11 cellular contexts compared by ENCODE assay signal in genomic region chr11:64814712-64815187, GRCh38. TPM values are rescaled to one million over a fixed set of nuclear protein-coding genes. Genes with fewer than 3 reads are reported as not detected.
DNase-seq lines count a peak whose midpoint lies in the region; ATAC-seq, FAIRE-seq and TF ChIP-seq lines count a peak whose summit lies in the region.
"Had no signal": no experiment of that assay in that cellular context is flagged by ENCODE, and none has a peak within 500 bp of the region (broad histone marks: within the 10 kb centered on the region; RNA-seq: fewer than 3 reads in every experiment).

No MANE protein-coding gene starts in this region.

- H2BK20ac ChIP-seq in H1 (ENCODE audit: low read length): no peak overlapping the region

- no peaks in the 10 kb centered on the region for H4K20me1 ChIP-seq in H1 (replicated peaks in 1 of 2; ENCODE audit: control insufficient read depth in 1 of 2, insufficient read depth in 2 of 2, low read length in 2 of 2)

- ATAC-seq in GM18498 (IDR thresholded peaks at IDR 0.05; ENCODE audit: unreplicated experiment): peak; percentile 50
- peak; percentile 42 for ATAC-seq in GM21360 (IDR thresholded peaks at IDR 0.05; ENCODE audit: unreplicated experiment)
- ATAC-seq in HG03097 (IDR thresholded peaks at IDR 0.05; ENCODE audit: low FRiP score, unreplicated experiment): peak; percentile 59
- no peak for ATAC-seq in upper lobe of left lung (ENCODE audit: low FRiP score in 2 of 2)
- ATAC-seq in HG03025 (IDR thresholded peaks at IDR 0.05; ENCODE audit: low FRiP score, unreplicated experiment): no peak

- no peak overlapping the region for H3K18ac ChIP-seq in H1 (ENCODE audit: extremely low read depth, low read length)

- no peak overlapping the region for H3K9ac ChIP-seq in H1 (replicated peaks in 1 of 4; ENCODE audit: extremely low read depth in 1 of 4, low read depth in 3 of 4, low read length in 3 of 4)

- CTCF ChIA-PET in H1 (lab: Charles Lee; ENCODE audit: partially characterized antibody): interaction anchor here (0.8 to 0.9 kb wide), 2 partner anchors 29 to 34 kb away, joined by 3 to 4 read pairs; no protein-coding TSS in a partner anchor

- no peak for TF ChIP-seq EP300 in H1 (IDR thresholded peaks at IDR 0.05; ENCODE audit: borderline replicate concordance in 1 of 2, low read depth in 2 of 2, low read length in 2 of 2)
- TF ChIP-seq EP300 in upper lobe of left lung (IDR thresholded peaks at IDR 0.05): no peak

- no peak overlapping the region for H3K56ac ChIP-seq in H1 (replicated peaks; ENCODE audit: insufficient read length, low read depth, low read length)

- H3K36me3 ChIP-seq in H1 (ENCODE audit: control insufficient read depth in 2 of 4, insufficient read depth in 4 of 4, low read length in 3 of 4) (no peaks in the 10 kb centered on the region), left ventricle myocardium inferior (no peaks in the 10 kb centered on the region), upper lobe of left lung (no peaks in the 10 kb centered on the region), vagina (no peaks in the 10 kb centered on the region)
- H3K36me3 ChIP-seq: prostate gland had no signal

- FAIRE-seq in H1 (lab: Jason Lieb, UNC): no peak

- H2BK12ac ChIP-seq in H1 (ENCODE audit: low read depth, low read length): 0 out of 2 replicates have a peak overlapping the region, but pooled peaks have one; percentile 9

- no peak overlapping the region for H2AK5ac ChIP-seq in H1 (ENCODE audit: low read depth, low read length)

- POLR2A ChIA-PET in H1 (lab: Charles Lee; ENCODE audit: partially characterized antibody): interaction anchor here (1.1 to 1.3 kb wide), 2 partner anchors 11 to 19 kb away, joined by 5 to 6 read pairs; no protein-coding TSS in a partner anchor

- peaks cover 4% of the 10 kb centered on the region; the same call in 1 of the 2 replicates for H3K23me2 ChIP-seq in H1 (ENCODE audit: low read depth, low read length)

- H4K5ac ChIP-seq in H1 (ENCODE audit: insufficient read length, low read depth, low read length): no peak overlapping the region

- no peak overlapping the region for H2BK120ac ChIP-seq in H1 (replicated peaks; ENCODE audit: low read depth, low read length)

- TF ChIP-seq CTCF in H1 (IDR thresholded peaks at IDR 0.05; ENCODE audit: control extremely low read depth in 1 of 3, insufficient read depth in 1 of 3, low read depth in 1 of 3, low read length in 3 of 3): no peak
- no peak for TF ChIP-seq CTCF in left ventricle myocardium inferior (IDR thresholded peaks at IDR 0.05; ENCODE audit: borderline replicate concordance)
- no peak for TF ChIP-seq CTCF in upper lobe of left lung (IDR thresholded peaks at IDR 0.05)
- no peak for TF ChIP-seq CTCF in vagina (IDR thresholded peaks at IDR 0.05)

- H3K27ac ChIP-seq in H1 (ENCODE audit: low read depth, low read length) (no peak overlapping the region), left ventricle myocardium inferior (replicated peaks) (no peak overlapping the region), upper lobe of left lung (no peak overlapping the region), vagina (no peak overlapping the region)
- H3K27ac ChIP-seq: prostate gland had no signal

- H3K4me3 ChIP-seq in H1 (ENCODE audit: extremely low read depth in 1 of 4, insufficient read depth in 2 of 4, low read depth in 3 of 4, low read length in 4 of 4) (no peak overlapping the region), left ventricle myocardium inferior (no peak overlapping the region), upper lobe of left lung (no peak overlapping the region), vagina (no peak overlapping the region)
- H3K4me3 ChIP-seq: prostate gland had no signal

- H3K27me3 ChIP-seq in H1 (replicated peaks in 1 of 4; ENCODE audit: control insufficient read depth in 3 of 4, extremely low read depth in 1 of 4, insufficient read depth in 3 of 4, low read length in 3 of 4): no peaks in the 10 kb centered on the region
- no peaks in the 10 kb centered on the region for H3K27me3 ChIP-seq in left ventricle myocardium inferior (ENCODE audit: low read depth)
- H3K27me3 ChIP-seq in upper lobe of left lung: no peaks in the 10 kb centered on the region
- no peaks in the 10 kb centered on the region for H3K27me3 ChIP-seq in vagina

- no peak overlapping the region for H2AFZ ChIP-seq in H1 (ENCODE audit: low read length)

- no peaks in the 10 kb centered on the region for H3K79me2 ChIP-seq in H1 (ENCODE audit: control insufficient read depth in 1 of 2, insufficient read depth in 2 of 2, low read length in 2 of 2)

- H3K9me3 ChIP-seq in H1 (ENCODE audit: insufficient read depth in 2 of 2, low read depth in 1 of 2, low read length in 1 of 2) (no peaks in the 10 kb centered on the region), left ventricle myocardium inferior (replicated peaks) (no peaks in the 10 kb centered on the region), upper lobe of left lung (no peaks in the 10 kb centered on the region), vagina (no peaks in the 10 kb centered on the region)
- H3K9me3 ChIP-seq: prostate gland had no signal

- no peak overlapping the region for H4K8ac ChIP-seq in H1 (ENCODE audit: extremely low read depth, insufficient read depth, low read length)

- H3K4me2 ChIP-seq in H1 (ENCODE audit: insufficient read depth in 1 of 2, low read depth in 2 of 2, low read length in 2 of 2): no peak overlapping the region

- intact Hi-C loops in left ventricle myocardium inferior (cut with micrococcal nuclease): no loop called here
- intact Hi-C loops in vagina (cut with DNase I): no loop called here

- H2BK15ac ChIP-seq in H1 (ENCODE audit: low read length): no peak overlapping the region

- no peak overlapping the region for H2BK5ac ChIP-seq in H1 (ENCODE audit: low read depth, low read length)

- H3K23ac ChIP-seq in H1 (ENCODE audit: insufficient read length): no peak overlapping the region

- no peaks in the 10 kb centered on the region; the same call in 1 of the 2 replicates for H3K79me1 ChIP-seq in H1 (ENCODE audit: low read depth, low read length)

- H3K4ac ChIP-seq in H1 (replicated peaks; ENCODE audit: insufficient read length, low read depth, low read length): no peak overlapping the region

- H3K4me1 ChIP-seq in H1 (replicated peaks in 1 of 4; ENCODE audit: control insufficient read depth in 3 of 4, insufficient read depth in 4 of 4, low read length in 3 of 4) (peaks cover 0 to under 1% (median 0%) of the 10 kb centered on the region in 4 experiments; a peak in 2 of 7 replicates), left ventricle myocardium inferior (peaks cover 6% of the 10 kb centered on the region), upper lobe of left lung (peaks cover 2 to 7% (median 3%) of the 10 kb centered on the region in 4 donors), vagina (peaks cover 8% of the 10 kb centered on the region)
- H3K4me1 ChIP-seq: prostate gland had no signal

- WGBS in H1 (ENCODE audit: extremely low coverage in 1 of 2, insufficient coverage in 1 of 2, insufficient read length in 1 of 2, insufficient replicate concordance in 2 of 2, low coverage in 1 of 2, low lambda C conversion rate in 2 of 2, missing lambda C conversion rate in 1 of 2), 2 experiments: 84% methylated on average over 7 of the region's 7 CpGs; no CpG with 5 or more reads in 1 of the 2 experiments
- 68 to 75% methylated on average over 7 of the region's 7 CpGs for WGBS in upper lobe of left lung, 2 donors

- H4K91ac ChIP-seq in H1 (replicated peaks; ENCODE audit: insufficient read length, low read length): no peak overlapping the region

- no peak for DNase-seq in H1 (ENCODE audit: low read depth in 1 of 2, low spot score in 2 of 2)
- no peak for DNase-seq in left ventricle myocardium inferior
- no peak for DNase-seq in upper lobe of left lung
- DNase-seq in vagina (ENCODE audit: extremely low spot score in 2 of 2): no peak
- DNase-seq: activated T-cell treated with anti-CD3 and anti-CD28 coated beads for 4 hours, mesendoderm had no signal

- TF ChIP-seq POLR2A in H1 (IDR thresholded peaks at IDR 0.05; ENCODE audit: control extremely low read depth in 1 of 2, low read depth in 2 of 2, low read length in 2 of 2) (no peak), upper lobe of left lung (IDR thresholded peaks at IDR 0.05) (no peak), vagina (IDR thresholded peaks at IDR 0.05) (no peak)

- no peak overlapping the region for H3K14ac ChIP-seq in H1 (ENCODE audit: insufficient read length)

- TF ChIP-seq RAD21 in H1 (IDR thresholded peaks at IDR 0.05 in 1 of 2, conservative IDR thresholded peaks at IDR 0.05 in 1 of 2; ENCODE audit: low read depth in 2 of 2, low read length in 2 of 2): no peak

RNA-seq across cellular contexts. Expression of gene MEN1, which starts 4.4 kb away (rescaled TPM):
- total RNA-seq in H1 (2021; fragmentation: NEBNext Ultra II Directional; extraction: Animal tissue kit (Norgen Biotek cat#: 25700)): 56.3 and 56.9 TPM in 2 replicates
- polyA plus RNA-seq in H1 (2011; rRNA removed): 47.2 and 78.5 TPM in 2 replicates
- 43.0 TPM for polyA plus RNA-seq in H1 (2011; cell fraction: cytosol; rRNA removed)
- polyA plus RNA-seq in H1 (2011; cell fraction: nucleus; rRNA removed): 97.2 TPM
- 37.5 to 59.8 TPM (median 54.2 TPM) in 4 replicates for polyA plus RNA-seq in H1 (2012, experiment 1 of 2)
- 53.7 TPM for polyA plus RNA-seq in H1 (2012, experiment 2 of 2)
- 63.6 TPM for polyA plus RNA-seq in H1 (2013, experiment 1 of 2)
- polyA plus RNA-seq in H1 (2013, experiment 2 of 2): 66.9 TPM
- 22.9 and 27.9 TPM in 2 replicates for polyA minus RNA-seq in H1 (2011; rRNA and poly(A)+ RNA removed)
- polyA minus RNA-seq in H1 (2011; cell fraction: cytosol; rRNA and poly(A)+ RNA removed): 32.7 TPM
- polyA minus RNA-seq in H1 (2011; cell fraction: nucleus; rRNA and poly(A)+ RNA removed): 27.2 TPM
- total RNA-seq in left ventricle myocardium inferior (8.7 TPM), upper lobe of left lung (10 to 100 TPM; 15.4 to 47.1 (median 24.4) TPM), vagina (27.0 TPM)

RNA-seq across cellular contexts. Expression of gene MAP4K2, which starts 11.7 kb away (rescaled TPM):
- total RNA-seq in H1 (2021; fragmentation: NEBNext Ultra II Directional; extraction: Animal tissue kit (Norgen Biotek cat#: 25700)): 20.7 and 24.0 TPM in 2 replicates
- 20.1 and 25.3 TPM in 2 replicates for polyA plus RNA-seq in H1 (2011; rRNA removed)
- polyA plus RNA-seq in H1 (2011; cell fraction: cytosol; rRNA removed): 22.2 TPM
- polyA plus RNA-seq in H1 (2011; cell fraction: nucleus; rRNA removed): 54.2 TPM
- polyA plus RNA-seq in H1 (2012, experiment 1 of 2): 14.0 to 19.1 TPM (median 15.9 TPM) in 4 replicates
- 12.9 TPM for polyA plus RNA-seq in H1 (2012, experiment 2 of 2)
- 11.2 TPM for polyA plus RNA-seq in H1 (2013, experiment 1 of 2)
- polyA plus RNA-seq in H1 (2013, experiment 2 of 2): 12.0 TPM
- 18.5 and 20.3 TPM in 2 replicates for polyA minus RNA-seq in H1 (2011; rRNA and poly(A)+ RNA removed)
- polyA minus RNA-seq in H1 (2011; cell fraction: cytosol; rRNA and poly(A)+ RNA removed): 11.0 TPM
- polyA minus RNA-seq in H1 (2011; cell fraction: nucleus; rRNA and poly(A)+ RNA removed): 11.6 TPM
- total RNA-seq in left ventricle myocardium inferior: 7.5 TPM
- total RNA-seq in upper lobe of left lung: 10 to 100 TPM; 19.0 to 84.7 (median 29.2) TPM
- 20.6 TPM for total RNA-seq in vagina

RNA-seq across cellular contexts. Expression of gene CDC42BPG, which starts 29.7 kb away (rescaled TPM):
- 10.6 and 12.3 TPM in 2 replicates for total RNA-seq in H1 (2021; fragmentation: NEBNext Ultra II Directional; extraction: Animal tissue kit (Norgen Biotek cat#: 25700))
- 3.7 and 6.7 TPM in 2 replicates for polyA plus RNA-seq in H1 (2011; rRNA removed)
- 5.9 TPM for polyA plus RNA-seq in H1 (2011; cell fraction: cytosol; rRNA removed)
- 27.1 TPM for polyA plus RNA-seq in H1 (2011; cell fraction: nucleus; rRNA removed)
- polyA plus RNA-seq in H1 (2012, experiment 1 of 2): 6.2 to 12.1 TPM (median 10.3 TPM) in 4 replicates
- 4.7 TPM for polyA plus RNA-seq in H1 (2012, experiment 2 of 2)
- polyA plus RNA-seq in H1 (2013, experiment 1 of 2): 4.8 TPM
- polyA plus RNA-seq in H1 (2013, experiment 2 of 2): 3.8 TPM
- 4.5 and 4.9 TPM in 2 replicates for polyA minus RNA-seq in H1 (2011; rRNA and poly(A)+ RNA removed)
- 7.4 TPM for polyA minus RNA-seq in H1 (2011; cell fraction: cytosol; rRNA and poly(A)+ RNA removed)
- polyA minus RNA-seq in H1 (2011; cell fraction: nucleus; rRNA and poly(A)+ RNA removed): 20.2 TPM
- total RNA-seq in left ventricle myocardium inferior (1.1 TPM), upper lobe of left lung (10 to 100 TPM; 21.6 to 62.4 (median 26.0) TPM), vagina (13.0 TPM)

RNA-seq across cellular contexts. Expression of gene SF1, which starts 36.4 kb away (rescaled TPM):
- total RNA-seq in H1 (2021; fragmentation: NEBNext Ultra II Directional; extraction: Animal tissue kit (Norgen Biotek cat#: 25700)): 353 and 365 TPM in 2 replicates
- 72.7 and 110 TPM in 2 replicates for polyA plus RNA-seq in H1 (2011; rRNA removed)
- polyA plus RNA-seq in H1 (2011; cell fraction: cytosol; rRNA removed): 70.0 TPM
- 197 TPM for polyA plus RNA-seq in H1 (2011; cell fraction: nucleus; rRNA removed)
- polyA plus RNA-seq in H1 (2012, experiment 1 of 2): 259 to 328 TPM (median 273 TPM) in 4 replicates
- polyA plus RNA-seq in H1 (2012, experiment 2 of 2): 150 TPM
- 194 TPM for polyA plus RNA-seq in H1 (2013, experiment 1 of 2)
- polyA plus RNA-seq in H1 (2013, experiment 2 of 2): 181 TPM
- 75.9 and 88.7 TPM in 2 replicates for polyA minus RNA-seq in H1 (2011; rRNA and poly(A)+ RNA removed)
- polyA minus RNA-seq in H1 (2011; cell fraction: cytosol; rRNA and poly(A)+ RNA removed): 107 TPM
- polyA minus RNA-seq in H1 (2011; cell fraction: nucleus; rRNA and poly(A)+ RNA removed): 210 TPM
- total RNA-seq in left ventricle myocardium inferior (188 TPM), upper lobe of left lung (100 to 1,000 TPM; 231 to 625 (median 265) TPM), vagina (278 TPM)

RNA-seq across cellular contexts. Expression of gene PYGM, which starts 55.0 kb away (rescaled TPM):
- total RNA-seq in H1 (2021; fragmentation: NEBNext Ultra II Directional; extraction: Animal tissue kit (Norgen Biotek cat#: 25700)): 9.6 and 9.7 TPM in 2 replicates
- 10.0 and 15.2 TPM in 2 replicates for polyA plus RNA-seq in H1 (2011; rRNA removed)
- polyA plus RNA-seq in H1 (2011; cell fraction: cytosol; rRNA removed): 10.4 TPM
- polyA plus RNA-seq in H1 (2011; cell fraction: nucleus; rRNA removed): 20.9 TPM
- 9.2 to 15.4 TPM (median 13.0 TPM) in 4 replicates for polyA plus RNA-seq in H1 (2012, experiment 1 of 2)
- polyA plus RNA-seq in H1 (2012, experiment 2 of 2): 11.5 TPM
- 6.9 TPM for polyA plus RNA-seq in H1 (2013, experiment 1 of 2)
- polyA plus RNA-seq in H1 (2013, experiment 2 of 2): 6.3 TPM
- 13.2 and 16.4 TPM in 2 replicates for polyA minus RNA-seq in H1 (2011; rRNA and poly(A)+ RNA removed)
- polyA minus RNA-seq in H1 (2011; cell fraction: cytosol; rRNA and poly(A)+ RNA removed): 12.3 TPM
- 5.4 TPM for polyA minus RNA-seq in H1 (2011; cell fraction: nucleus; rRNA and poly(A)+ RNA removed)
- total RNA-seq in left ventricle myocardium inferior (89.5 TPM), upper lobe of left lung (1 to 10 TPM; 1.0 to 3.7 (median 1.5) TPM), vagina (0.98 TPM)

Comparison
In these comparisons a context has a peak if more than half of its experiments do, and no peak if none do; other contexts are left out.
1. ATAC-seq: peak in GM18498 (single experiment), GM21360 (single experiment) and HG03097 (single experiment); none in upper lobe of left lung (0 of 2) and HG03025 (single experiment).